ENCODE assay signal across 1 cellular context in genomic region chr18:55856679-55857078, GRCh38.
TF ChIP-seq lines count a peak whose summit lies in the region.

No MANE protein-coding gene starts in this region.

TF ChIP-seq in GM23338, 12 proteins besides CTCF, POLR2A, EP300 and RAD21 (continued from another document):
- TF ChIP-seq, protein P1, sequence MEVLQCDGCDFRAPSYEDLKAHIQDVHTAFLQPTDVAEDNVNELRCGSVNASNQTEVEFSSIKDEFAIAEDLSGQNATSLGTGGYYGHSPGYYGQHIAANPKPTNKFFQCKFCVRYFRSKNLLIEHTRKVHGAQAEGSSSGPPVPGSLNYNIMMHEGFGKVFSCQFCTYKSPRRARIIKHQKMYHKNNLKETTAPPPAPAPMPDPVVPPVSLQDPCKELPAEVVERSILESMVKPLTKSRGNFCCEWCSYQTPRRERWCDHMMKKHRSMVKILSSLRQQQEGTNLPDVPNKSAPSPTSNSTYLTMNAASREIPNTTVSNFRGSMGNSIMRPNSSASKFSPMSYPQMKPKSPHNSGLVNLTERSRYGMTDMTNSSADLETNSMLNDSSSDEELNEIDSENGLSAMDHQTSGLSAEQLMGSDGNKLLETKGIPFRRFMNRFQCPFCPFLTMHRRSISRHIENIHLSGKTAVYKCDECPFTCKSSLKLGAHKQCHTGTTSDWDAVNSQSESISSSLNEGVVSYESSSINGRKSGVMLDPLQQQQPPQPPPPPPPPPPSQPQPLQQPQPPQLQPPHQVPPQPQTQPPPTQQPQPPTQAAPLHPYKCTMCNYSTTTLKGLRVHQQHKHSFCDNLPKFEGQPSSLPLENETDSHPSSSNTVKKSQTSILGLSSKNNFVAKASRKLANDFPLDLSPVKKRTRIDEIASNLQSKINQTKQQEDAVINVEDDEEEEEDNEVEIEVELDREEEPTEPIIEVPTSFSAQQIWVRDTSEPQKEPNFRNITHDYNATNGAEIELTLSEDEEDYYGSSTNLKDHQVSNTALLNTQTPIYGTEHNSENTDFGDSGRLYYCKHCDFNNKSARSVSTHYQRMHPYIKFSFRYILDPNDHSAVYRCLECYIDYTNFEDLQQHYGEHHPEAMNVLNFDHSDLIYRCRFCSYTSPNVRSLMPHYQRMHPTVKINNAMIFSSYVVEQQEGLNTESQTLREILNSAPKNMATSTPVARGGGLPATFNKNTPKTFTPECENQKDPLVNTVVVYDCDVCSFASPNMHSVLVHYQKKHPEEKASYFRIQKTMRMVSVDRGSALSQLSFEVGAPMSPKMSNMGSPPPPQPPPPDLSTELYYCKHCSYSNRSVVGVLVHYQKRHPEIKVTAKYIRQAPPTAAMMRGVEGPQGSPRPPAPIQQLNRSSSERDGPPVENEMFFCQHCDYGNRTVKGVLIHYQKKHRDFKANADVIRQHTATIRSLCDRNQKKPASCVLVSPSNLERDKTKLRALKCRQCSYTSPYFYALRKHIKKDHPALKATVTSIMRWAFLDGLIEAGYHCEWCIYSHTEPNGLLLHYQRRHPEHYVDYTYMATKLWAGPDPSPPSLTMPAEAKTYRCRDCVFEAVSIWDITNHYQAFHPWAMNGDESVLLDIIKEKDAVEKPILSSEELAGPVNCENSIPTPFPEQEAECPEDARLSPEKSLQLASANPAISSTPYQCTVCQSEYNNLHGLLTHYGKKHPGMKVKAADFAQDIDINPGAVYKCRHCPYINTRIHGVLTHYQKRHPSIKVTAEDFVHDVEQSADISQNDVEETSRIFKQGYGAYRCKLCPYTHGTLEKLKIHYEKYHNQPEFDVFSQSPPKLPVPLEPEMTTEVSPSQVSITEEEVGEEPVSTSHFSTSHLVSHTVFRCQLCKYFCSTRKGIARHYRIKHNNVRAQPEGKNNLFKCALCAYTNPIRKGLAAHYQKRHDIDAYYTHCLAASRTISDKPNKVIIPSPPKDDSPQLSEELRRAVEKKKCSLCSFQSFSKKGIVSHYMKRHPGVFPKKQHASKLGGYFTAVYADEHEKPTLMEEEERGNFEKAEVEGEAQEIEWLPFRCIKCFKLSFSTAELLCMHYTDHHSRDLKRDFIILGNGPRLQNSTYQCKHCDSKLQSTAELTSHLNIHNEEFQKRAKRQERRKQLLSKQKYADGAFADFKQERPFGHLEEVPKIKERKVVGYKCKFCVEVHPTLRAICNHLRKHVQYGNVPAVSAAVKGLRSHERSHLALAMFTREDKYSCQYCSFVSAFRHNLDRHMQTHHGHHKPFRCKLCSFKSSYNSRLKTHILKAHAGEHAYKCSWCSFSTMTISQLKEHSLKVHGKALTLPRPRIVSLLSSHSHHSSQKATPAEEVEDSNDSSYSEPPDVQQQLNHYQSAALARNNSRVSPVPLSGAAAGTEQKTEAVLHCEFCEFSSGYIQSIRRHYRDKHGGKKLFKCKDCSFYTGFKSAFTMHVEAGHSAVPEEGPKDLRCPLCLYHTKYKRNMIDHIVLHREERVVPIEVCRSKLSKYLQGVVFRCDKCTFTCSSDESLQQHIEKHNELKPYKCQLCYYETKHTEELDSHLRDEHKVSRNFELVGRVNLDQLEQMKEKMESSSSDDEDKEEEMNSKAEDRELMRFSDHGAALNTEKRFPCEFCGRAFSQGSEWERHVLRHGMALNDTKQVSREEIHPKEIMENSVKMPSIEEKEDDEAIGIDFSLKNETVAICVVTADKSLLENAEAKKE (CRISPR knock-in tag; IDR thresholded peaks at IDR 0.05), result no peak
- TF ChIP-seq EZH2 (IDR thresholded peaks at IDR 0.05; ENCODE audit: low read depth, unreplicated experiment), result no peak
- TF ChIP-seq STAT1 (IDR thresholded peaks at IDR 0.05; ENCODE audit: unreplicated experiment), result no peak
- no peak for TF ChIP-seq POLR2AphosphoS5 (IDR thresholded peaks at IDR 0.05; ENCODE audit: low read depth)
- TF ChIP-seq, protein P2, sequence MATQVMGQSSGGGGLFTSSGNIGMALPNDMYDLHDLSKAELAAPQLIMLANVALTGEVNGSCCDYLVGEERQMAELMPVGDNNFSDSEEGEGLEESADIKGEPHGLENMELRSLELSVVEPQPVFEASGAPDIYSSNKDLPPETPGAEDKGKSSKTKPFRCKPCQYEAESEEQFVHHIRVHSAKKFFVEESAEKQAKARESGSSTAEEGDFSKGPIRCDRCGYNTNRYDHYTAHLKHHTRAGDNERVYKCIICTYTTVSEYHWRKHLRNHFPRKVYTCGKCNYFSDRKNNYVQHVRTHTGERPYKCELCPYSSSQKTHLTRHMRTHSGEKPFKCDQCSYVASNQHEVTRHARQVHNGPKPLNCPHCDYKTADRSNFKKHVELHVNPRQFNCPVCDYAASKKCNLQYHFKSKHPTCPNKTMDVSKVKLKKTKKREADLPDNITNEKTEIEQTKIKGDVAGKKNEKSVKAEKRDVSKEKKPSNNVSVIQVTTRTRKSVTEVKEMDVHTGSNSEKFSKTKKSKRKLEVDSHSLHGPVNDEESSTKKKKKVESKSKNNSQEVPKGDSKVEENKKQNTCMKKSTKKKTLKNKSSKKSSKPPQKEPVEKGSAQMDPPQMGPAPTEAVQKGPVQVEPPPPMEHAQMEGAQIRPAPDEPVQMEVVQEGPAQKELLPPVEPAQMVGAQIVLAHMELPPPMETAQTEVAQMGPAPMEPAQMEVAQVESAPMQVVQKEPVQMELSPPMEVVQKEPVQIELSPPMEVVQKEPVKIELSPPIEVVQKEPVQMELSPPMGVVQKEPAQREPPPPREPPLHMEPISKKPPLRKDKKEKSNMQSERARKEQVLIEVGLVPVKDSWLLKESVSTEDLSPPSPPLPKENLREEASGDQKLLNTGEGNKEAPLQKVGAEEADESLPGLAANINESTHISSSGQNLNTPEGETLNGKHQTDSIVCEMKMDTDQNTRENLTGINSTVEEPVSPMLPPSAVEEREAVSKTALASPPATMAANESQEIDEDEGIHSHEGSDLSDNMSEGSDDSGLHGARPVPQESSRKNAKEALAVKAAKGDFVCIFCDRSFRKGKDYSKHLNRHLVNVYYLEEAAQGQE (IDR thresholded peaks at IDR 0.05; ENCODE audit: unreplicated experiment), result no peak
